In genomic region chr3:27326949-27327582, GRCh38 we compare ENCODE assay signal across 27 cellular contexts. TPM values are rescaled to one million over a fixed set of nuclear protein-coding genes. Genes with fewer than 3 reads are reported as not detected.
A peak's percentile ranks its signal among the peaks of the same experiment; 100 is the strongest.
DNase-seq lines count a peak whose midpoint lies in the region; ATAC-seq, FAIRE-seq and TF ChIP-seq lines count a peak whose summit lies in the region.
"Had no signal": no experiment of that assay in that cellular context is flagged by ENCODE, and none has a peak within 500 bp of the region (broad histone marks: within the 10 kb centered on the region; RNA-seq: fewer than 3 reads in every experiment).

No MANE protein-coding gene starts in this region.

- no peak for DNase-seq in A549 (ENCODE audit: low read depth in 1 of 2, low spot score in 1 of 2)
- DNase-seq in SJCRH30: no peak
- no peak for DNase-seq in heart left ventricle
- DNase-seq in psoas muscle: peak in 1 of 2 donors; percentile 41
- DNase-seq in NCI-H1417 treated with DMSO at 0.1 percent for 48 hours (lab: John Stamatoyannopoulos, UW): no peak
- DNase-seq in immature natural killer cell: no peak
- no peak for DNase-seq in SIG-M5 treated with dmso at 0.1 percent for 504 hours (lab: John Stamatoyannopoulos, UW; ENCODE audit: unreplicated experiment)
- DNase-seq in GM10248 (ENCODE audit: extremely low spot score): no peak
- DNase-seq: activated CD4-positive, alpha-beta T cell treated with anti-CD3 and anti-CD28 coated beads, Interleukin-2, amount 50 U/mL, for 4 hours; activated CD8-positive, alpha-beta memory T cell treated with anti-CD3 and anti-CD28 coated beads, Interleukin-2, amount 50 U/mL, for 48 hours; activated effector memory CD4-positive, alpha-beta T cell treated with anti-CD3 and anti-CD28 coated beads, Interleukin-2, amount 50 U/mL, for 16 hours; activated naive CD8-positive, alpha-beta T cell treated with anti-CD3 and anti-CD28 coated beads, Interleukin-2, amount 50 U/mL, for 24 hours; C1 segment of cervical spinal cord; kidney glomerular epithelial cell; NCI-H1694; NCI-H2227 treated with DMSO at 0.1 percent for 48 hours; NCI-H82; SIG-M5; stimulated activated CD4-positive, alpha-beta T cell treated with anti-CD3 and anti-CD28 coated beads, Interleukin-15, amount 100 ng/mL, for 24 hours; T-helper 17 cell; WERI-Rb-1 had no signal

- no peak for FAIRE-seq in A549 (lab: Jason Lieb, UNC)
- FAIRE-seq: bronchial epithelial cell, GM18507 had no signal

- ATAC-seq in A549 (no peak; a peak in 1 of 6 replicates), heart left ventricle (peak; percentile 43 to 78 (median 70)), psoas muscle (peak; percentile 83 to 91 (median 88))
- ATAC-seq: activated naive CD8-positive, alpha-beta T cell treated with anti-CD3 and anti-CD28 coated beads, Interleukin-2, amount 50 U/mL, for 24 hours; T-helper 17 cell had no signal

- TF ChIP-seq RAD21 in A549 (conservative IDR thresholded peaks at IDR 0.05 in 1 of 2, IDR thresholded peaks at IDR 0.05 in 1 of 2): no peak

- H3K4me1 ChIP-seq in A549: peaks cover 30% of the 10 kb centered on the region
- H3K4me1 ChIP-seq in SJCRH30: peaks cover 15% of the 10 kb centered on the region
- peaks cover 0 to 24% (median 13%) of the 10 kb centered on the region in 12 donors for H3K4me1 ChIP-seq in heart left ventricle
- peaks cover 28% of the 10 kb centered on the region for H3K4me1 ChIP-seq in psoas muscle

- H3K9me3 ChIP-seq in A549 (no peaks in the 10 kb centered on the region), SJCRH30 (replicated peaks) (0 out of 2 replicates have a peak, but pooled peaks cover 9% of the 10 kb centered on the region), heart left ventricle (no peaks in the 10 kb centered on the region), psoas muscle (no peaks in the 10 kb centered on the region)
- H3K9me3 ChIP-seq: testis had no signal

- H3K36me3 Mint-ChIP-seq in immature natural killer cell: peaks cover 0 to 10% (median 3%) of the 10 kb centered on the region in 3 donors

- H3K4me1 Mint-ChIP-seq in immature natural killer cell: peaks cover 0 to 2% of the 10 kb centered on the region in 2 donors
- H3K4me1 Mint-ChIP-seq: activated naive CD8-positive, alpha-beta T cell treated with anti-CD3 and anti-CD28 coated beads, Interleukin-2, amount 50 U/mL, for 24 hours; T-helper 17 cell had no signal

- intact Hi-C loops in heart left ventricle (cut with DNase I): no loop called here
- intact Hi-C loops in psoas muscle (cut with DNase I): no loop called here

- peak overlapping the region; percentile 7 to 61; a peak in 4 of 6 replicates for H3K27ac ChIP-seq in A549
- H3K27ac ChIP-seq in SJCRH30: peak overlapping the region; percentile 67
- H3K27ac ChIP-seq in heart left ventricle: peak overlapping the region in 11 of 12 donors; percentile 44 to 79 (median 60)
- peak overlapping the region; percentile 88 for H3K27ac ChIP-seq in psoas muscle
- H3K27ac ChIP-seq: foreskin keratinocyte, HL-60, WERI-Rb-1 had no signal

- H3K4me3 Mint-ChIP-seq in immature natural killer cell: no peak overlapping the region
- H3K4me3 Mint-ChIP-seq: activated naive CD8-positive, alpha-beta T cell treated with anti-CD3 and anti-CD28 coated beads, Interleukin-2, amount 50 U/mL, for 24 hours; dendritic cell treated with granulocyte-macrophage colony-stimulating factor and Interleukin-4, amounts not matched to agents 40 ng/mL and 50 ng/mL, for 4 days; T-helper 17 cell had no signal

- H3K27ac Mint-ChIP-seq in immature natural killer cell: no peak overlapping the region
- H3K27ac Mint-ChIP-seq: activated naive CD8-positive, alpha-beta T cell treated with anti-CD3 and anti-CD28 coated beads, Interleukin-2, amount 50 U/mL, for 24 hours; dendritic cell treated with granulocyte-macrophage colony-stimulating factor and Interleukin-4, amounts not matched to agents 40 ng/mL and 50 ng/mL, for 4 days; T-helper 17 cell had no signal

- TF ChIP-seq CTCF in A549 (IDR thresholded peaks at IDR 0.05): no peak
- no peak for TF ChIP-seq CTCF in heart left ventricle (IDR thresholded peaks at IDR 0.05)
- no peak for TF ChIP-seq CTCF in psoas muscle (IDR thresholded peaks at IDR 0.05)
- TF ChIP-seq CTCF in GM10248 (IDR thresholded peaks at IDR 0.05; ENCODE audit: control extremely low read depth, extremely low read depth, low read depth, missing control alignments): no peak

- H3K36me3 ChIP-seq in SJCRH30: no peaks in the 10 kb centered on the region
- no peaks in the 10 kb centered on the region for H3K36me3 ChIP-seq in heart left ventricle
- H3K36me3 ChIP-seq in psoas muscle (ENCODE audit: insufficient read depth in 1 of 2, low read depth in 1 of 2): no peaks in the 10 kb centered on the region
- H3K36me3 ChIP-seq: WERI-Rb-1 had no signal

- H3K27me3 ChIP-seq in SJCRH30 (no peaks in the 10 kb centered on the region), heart left ventricle (no peaks in the 10 kb centered on the region), psoas muscle (ENCODE audit: insufficient read depth in 3 of 3, low read length in 2 of 3) (no peaks in the 10 kb centered on the region)
- H3K27me3 ChIP-seq: foreskin keratinocyte, testis had no signal

- TF ChIP-seq POLR2A in A549 (IDR thresholded peaks at IDR 0.05; ENCODE audit: low read length) (no peak), heart left ventricle (IDR thresholded peaks at IDR 0.05) (no peak)

- 96% methylated on average over 4 of the region's 4 CpGs for WGBS in A549 (ENCODE audit: missing lambda C conversion rate)
- WGBS in heart left ventricle, 4 donors: 64 to 76% (median 69%) methylated on average over 4 of the region's 4 CpGs
- WGBS in psoas muscle, 3 donors: 36 to 48% (median 40%) methylated on average over 4 of the region's 4 CpGs

- POLR2A ChIA-PET in A549 (lab: Yijun Ruan, JAX) (no interaction called here), GM10248 (lab: Yijun Ruan, JAX) (no interaction called here)

- no peaks in the 10 kb centered on the region for H3K9me3 Mint-ChIP-seq in immature natural killer cell

- TF ChIP-seq EP300 in A549 (IDR thresholded peaks at IDR 0.05): no peak

- peak overlapping the region; percentile 38 for H3K4me2 ChIP-seq in A549

- peaks cover 0 to 2% (median 0%) of the 10 kb centered on the region in 3 donors for H3K27me3 Mint-ChIP-seq in immature natural killer cell (ENCODE audit: low read depth in 3 of 3)
- H3K27me3 Mint-ChIP-seq: activated naive CD8-positive, alpha-beta T cell treated with anti-CD3 and anti-CD28 coated beads, Interleukin-2, amount 50 U/mL, for 24 hours; dendritic cell treated with granulocyte-macrophage colony-stimulating factor and Interleukin-4, amounts not matched to agents 40 ng/mL and 50 ng/mL, for 4 days; T-helper 17 cell had no signal

- H3K4me3 ChIP-seq in A549 (no peak overlapping the region), SJCRH30 (no peak overlapping the region), heart left ventricle (no peak overlapping the region), psoas muscle (peak overlapping the region; percentile 39)
- H3K4me3 ChIP-seq: testis had no signal

- CTCF ChIA-PET in A549 (lab: Yijun Ruan, JAX) (interaction anchor here (0.8 to 1.4 kb wide), 2 partner anchors 22 to 82 kb away, joined by 3 read pairs; no protein-coding TSS in a partner anchor), GM10248 (lab: Yijun Ruan, JAX) (interaction anchor here (1.0 to 2.2 kb wide), 2 partner anchors 9 to 17 kb away, joined by 3 to 7 read pairs; no protein-coding TSS in a partner anchor)

TF ChIP-seq in A549, 52 proteins besides CTCF, POLR2A, EP300 and RAD21:
- peak; percentile 97 for TF ChIP-seq MAFK (IDR thresholded peaks at IDR 0.05; ENCODE audit: partially characterized antibody)
- TF ChIP-seq EHMT2 (IDR thresholded peaks at IDR 0.05; ENCODE audit: low read depth): no peak
- TF ChIP-seq HEYL (CRISPR knock-in tag; IDR thresholded peaks at IDR 0.05): no peak
- no peak for TF ChIP-seq JUN (IDR thresholded peaks at IDR 0.05)
- no peak for TF ChIP-seq PBX3 (IDR thresholded peaks at IDR 0.05)
- TF ChIP-seq RCOR1 (IDR thresholded peaks at IDR 0.05; ENCODE audit: low read depth, low read length): no peak
- TF ChIP-seq MYC (IDR thresholded peaks at IDR 0.05; ENCODE audit: borderline replicate concordance, low read length): no peak

RNA-seq across cellular contexts. Expression of gene NEK10, which starts 42.1 kb away (rescaled TPM):
- polyA plus RNA-seq in A549 (2011; rRNA removed): 1.4 and 1.7 TPM in 2 replicates
- 0.30 and 0.38 TPM in 2 replicates for polyA plus RNA-seq in A549 (2012; cell fraction: cytosol; rRNA removed)
- polyA plus RNA-seq in A549 (2012; cell fraction: nucleus; rRNA removed): 0.26 and 0.55 TPM in 2 replicates
- polyA plus RNA-seq in A549 (2017; fragmentation: RNase III; extraction: RNeasy Plus Mini Kit Qiagen cat#74134 plus additional on column Dnase treatment): 2.2 to 2.9 TPM (median 2.7 TPM) in 3 replicates
- polyA minus RNA-seq in A549 (2011; rRNA and poly(A)+ RNA removed): 1.9 and 2.2 TPM in 2 replicates
- 1.1 and 1.7 TPM in 2 replicates for total RNA-seq in SJCRH30 (2014; rRNA removed; shearing (Covaris generic))
- 10 to 100 TPM in 3 of 9 donors, 1 to 10 TPM in 6; 3.4 to 22.5 (median 8.5) TPM for total RNA-seq in heart left ventricle
- 1 to 10 TPM in 1 of 2 donors, under 1 TPM in 1; 0.72 to 3.1 TPM for polyA plus RNA-seq in heart left ventricle
- 10 to 100 TPM in 1 of 4 donors, 1 to 10 TPM in 3; 5.0 to 16.6 (median 6.4) TPM for total RNA-seq in psoas muscle
- 1 to 10 TPM in 2 of 3 donors, under 1 TPM in 1; 0.44 to 4.1 (median 1.3) TPM for polyA plus RNA-seq in psoas muscle
- under 1 TPM in 1 of 3 donors, not detected in 2; 0.57 TPM for polyA plus RNA-seq in immature natural killer cell

Comparison
In these comparisons a context has a peak if more than half of its experiments do, and no peak if none do; other contexts are left out.
1. ATAC-seq: peak in heart left ventricle (4 of 4) and psoas muscle (4 of 4); none in A549 (0 of 2).
2. H3K27ac ChIP-seq: peak in every context shown above with its lines; median percentile 88 in psoas muscle; 67 in SJCRH30; 60 in heart left ventricle; 34 in A549.